ENCODE assay signal across 16 cellular contexts in genomic region chr11:122059565-122059964, GRCh38. TPM values are rescaled to one million over a fixed set of nuclear protein-coding genes. Genes with fewer than 3 reads are reported as not detected.
A peak's percentile ranks its signal among the peaks of the same experiment; 100 is the strongest.
DNase-seq lines count a peak whose midpoint lies in the region; ATAC-seq, FAIRE-seq and TF ChIP-seq lines count a peak whose summit lies in the region.
"Had no signal": no experiment of that assay in that cellular context is flagged by ENCODE, and none has a peak within 500 bp of the region (broad histone marks: within the 10 kb centered on the region; RNA-seq: fewer than 3 reads in every experiment).

No MANE protein-coding gene starts in this region.

- DNase-seq in HCT116 (ENCODE audit: low read depth, low spot score) (peak; percentile 10), WTC11 (ENCODE audit: low spot score) (no peak), K562 (ENCODE audit: extremely low read depth in 1 of 4, low spot score in 3 of 4) (no peak), NCI-H2171 (lab: John Stamatoyannopoulos, UW) (no peak), LoVo (ENCODE audit: low spot score) (no peak)
- DNase-seq in activated CD8-positive, alpha-beta memory T cell treated with anti-CD3 and anti-CD28 coated beads, Interleukin-2, amount 10 ng/mL, durations not matched to agents 7 days and 5 days = no peak
- DNase-seq: AML-193; CD4-positive, alpha-beta memory T cell had no signal

- no peak overlapping the region for H2AFZ ChIP-seq in HCT116 (ENCODE audit: low read depth, low read length, poor library complexity, severe bottlenecking)
- no peak overlapping the region for H2AFZ ChIP-seq in K562 (ENCODE audit: low read depth, low read length)

- no peaks in the 10 kb centered on the region for H3K27me3 ChIP-seq in HCT116 (ENCODE audit: insufficient read depth, low read length)
- no peaks in the 10 kb centered on the region for H3K27me3 ChIP-seq in K562 (ENCODE audit: control insufficient read depth in 2 of 2, insufficient read depth in 2 of 2, low read length in 2 of 2)
- H3K27me3 ChIP-seq: BLaER1 had no signal

- H3K4me3 Mint-ChIP-seq in WTC11 = no peak overlapping the region
- no peak overlapping the region for H3K4me3 Mint-ChIP-seq in activated CD8-positive, alpha-beta memory T cell treated with anti-CD3 and anti-CD28 coated beads, Interleukin-2, amount 10 ng/mL, durations not matched to agents 7 days and 5 days
- H3K4me3 Mint-ChIP-seq: CD14-positive monocyte; CD4-positive, alpha-beta memory T cell had no signal

- RAD21 ChIA-PET in HCT116 (lab: Charles Lee; ENCODE audit: low non-redundant PET in 1 of 2, low total read pairs in 2 of 2, uncharacterized antibody in 2 of 2, unreplicated experiment in 2 of 2) = no interaction called here

- CTCF ChIA-PET in HCT116 (lab: Charles Lee) (no interaction called here), WTC11 (lab: Charles Lee) (no interaction called here), K562 (lab: Yijun Ruan, JAX; ENCODE audit: low intra/inter-chr PET ratio) (no interaction called here)
- CTCF ChIA-PET in activated CD8-positive, alpha-beta memory T cell treated with anti-CD3 and anti-CD28 coated beads, Interleukin-2, amount 10 ng/mL, durations not matched to agents 7 days and 5 days (lab: Charles Lee) = no interaction called here

- H3K27ac ChIP-seq in HCT116 (ENCODE audit: low read depth, low read length) (no peak overlapping the region), K562 (ENCODE audit: extremely low read depth, low read depth, low read length) (no peak overlapping the region)
- H3K27ac ChIP-seq: A549, BLaER1, KMS-11 had no signal

- peak; percentile 19 for FAIRE-seq in A204.1 (lab: Jason Lieb, UNC)
- no peak for FAIRE-seq in K562 (lab: Jason Lieb, UNC)
- FAIRE-seq: A549, GM12891, GM19239 had no signal

- H3K4me1 ChIP-seq in HCT116 (ENCODE audit: control insufficient read depth in 1 of 2, insufficient read depth in 2 of 2, low read length in 2 of 2) (no peaks in the 10 kb centered on the region), K562 (replicated peaks in 1 of 2; ENCODE audit: control insufficient read depth in 2 of 2, insufficient read depth in 2 of 2, low read length in 2 of 2) (no peaks in the 10 kb centered on the region)
- H3K4me1 ChIP-seq: A549, BLaER1, HAP-1 had no signal

- H3K9ac ChIP-seq in HCT116 (ENCODE audit: low read length) = no peak overlapping the region
- H3K9ac ChIP-seq in K562 (ENCODE audit: insufficient read depth in 1 of 2, low read depth in 2 of 2, low read length in 2 of 2) = no peak overlapping the region
- H3K9ac ChIP-seq: BLaER1, KMS-11 had no signal

- H3K9me3 ChIP-seq in HCT116 (ENCODE audit: control insufficient read depth in 1 of 2, insufficient read depth in 1 of 2, low read depth in 1 of 2, low read length in 2 of 2) = peaks cover 3 to 5% of the 10 kb centered on the region in 2 experiments
- H3K9me3 ChIP-seq in K562 (replicated peaks; ENCODE audit: control insufficient read depth, insufficient read depth, low read depth, low read length) = no peaks in the 10 kb centered on the region
- H3K9me3 ChIP-seq: BLaER1, HAP-1 had no signal

- H3K4me3 ChIP-seq in HCT116 (replicated peaks in 1 of 2; ENCODE audit: low read depth in 1 of 2, low read length in 2 of 2) (no peak overlapping the region), K562 (no peak overlapping the region)
- H3K4me3 ChIP-seq: A549, BLaER1, HAP-1 had no signal

- no peak overlapping the region for H3K27ac Mint-ChIP-seq in WTC11
- no peak overlapping the region for H3K27ac Mint-ChIP-seq in activated CD8-positive, alpha-beta memory T cell treated with anti-CD3 and anti-CD28 coated beads, Interleukin-2, amount 10 ng/mL, durations not matched to agents 7 days and 5 days
- H3K27ac Mint-ChIP-seq: CD14-positive monocyte; CD4-positive, alpha-beta memory T cell had no signal

- no peaks in the 10 kb centered on the region for H4K20me1 ChIP-seq in HCT116 (ENCODE audit: insufficient read depth)
- H4K20me1 ChIP-seq in K562 (replicated peaks; ENCODE audit: control insufficient read depth, insufficient read depth, low read length) = no peaks in the 10 kb centered on the region
- H4K20me1 ChIP-seq: BLaER1 had no signal

- ATAC-seq in HCT116 (no peak), WTC11 (no peak), K562 (no peak)
- ATAC-seq in activated CD8-positive, alpha-beta memory T cell treated with anti-CD3 and anti-CD28 coated beads, Interleukin-2, amount 10 ng/mL, durations not matched to agents 7 days and 5 days = no peak
- ATAC-seq: A549 had no signal

- H3K9me1 ChIP-seq in K562 (ENCODE audit: control insufficient read depth, insufficient read depth, low read length) = no peaks in the 10 kb centered on the region

- no peaks in the 10 kb centered on the region for H3K27me3 Mint-ChIP-seq in WTC11 (ENCODE audit: low read depth)
- H3K27me3 Mint-ChIP-seq in activated CD8-positive, alpha-beta memory T cell treated with anti-CD3 and anti-CD28 coated beads, Interleukin-2, amount 10 ng/mL, durations not matched to agents 7 days and 5 days = no peaks in the 10 kb centered on the region

- H3K36me3 Mint-ChIP-seq in WTC11 = peaks cover 24% of the 10 kb centered on the region
- H3K36me3 Mint-ChIP-seq in activated CD8-positive, alpha-beta memory T cell treated with anti-CD3 and anti-CD28 coated beads, Interleukin-2, amount 10 ng/mL, durations not matched to agents 7 days and 5 days = no peaks in the 10 kb centered on the region
- H3K36me3 Mint-ChIP-seq: CD14-positive monocyte; CD4-positive, alpha-beta memory T cell had no signal

- TF ChIP-seq POLR2A in HCT116 (IDR thresholded peaks at IDR 0.05; ENCODE audit: borderline replicate concordance, extremely low read depth, insufficient read depth, insufficient read length) (no peak), K562 (conservative IDR thresholded peaks at IDR 0.05) (no peak)

- peaks cover 30% of the 10 kb centered on the region for H3K9me3 Mint-ChIP-seq in WTC11
- H3K9me3 Mint-ChIP-seq in activated CD8-positive, alpha-beta memory T cell treated with anti-CD3 and anti-CD28 coated beads, Interleukin-2, amount 10 ng/mL, durations not matched to agents 7 days and 5 days (ENCODE audit: low read depth) = peaks cover 9% of the 10 kb centered on the region

- in situ Hi-C loops in K562 (cut with MboI) = no loop called here

- no peaks in the 10 kb centered on the region for H3K9me2 ChIP-seq in HCT116 (ENCODE audit: insufficient read depth)

- H3K79me2 ChIP-seq in HCT116 (ENCODE audit: insufficient read depth, low read length) (no peaks in the 10 kb centered on the region), K562 (ENCODE audit: control insufficient read depth, insufficient read depth, low read length) (no peaks in the 10 kb centered on the region)

- intact Hi-C loops in HCT116 (cut with micrococcal nuclease) (no loop called here), K562 (cut with micrococcal nuclease) (no loop called here)

- BruUV-seq in HCT116 (replicated peaks; lab: Mats Ljungman, UMichigan) = no TSS peak
- no TSS peak for BruUV-seq in K562 (replicated peaks; lab: Mats Ljungman, UMichigan)

- H3K4me2 ChIP-seq in HCT116 (ENCODE audit: low read length) = no peak overlapping the region
- no peak overlapping the region for H3K4me2 ChIP-seq in K562 (ENCODE audit: insufficient read depth, low read length)
- H3K4me2 ChIP-seq: A549, BLaER1, KMS-11 had no signal

- TF ChIP-seq CTCF in HCT116 (IDR thresholded peaks at IDR 0.05 in 2 of 3, conservative IDR thresholded peaks at IDR 0.05 in 1 of 3; ENCODE audit: borderline replicate concordance in 1 of 3, insufficient read depth in 1 of 3, low read depth in 2 of 3, low read length in 2 of 3) (no peak), WTC11 (IDR thresholded peaks at IDR 0.05) (no peak), K562 (IDR thresholded peaks at IDR 0.05 in 2 of 3, conservative IDR thresholded peaks at IDR 0.05 in 1 of 3; ENCODE audit: insufficient read depth in 2 of 3, low read depth in 1 of 3, low read length in 3 of 3) (no peak)

- H3K36me3 ChIP-seq in HCT116 (ENCODE audit: control insufficient read depth in 1 of 2, insufficient read depth in 2 of 2, low read length in 2 of 2) = no peaks in the 10 kb centered on the region
- H3K36me3 ChIP-seq in K562 (ENCODE audit: control insufficient read depth, insufficient read depth, low read length) = no peaks in the 10 kb centered on the region
- H3K36me3 ChIP-seq: BLaER1, HAP-1 had no signal

- no peaks in the 10 kb centered on the region for H3K4me1 Mint-ChIP-seq in WTC11
- no peaks in the 10 kb centered on the region for H3K4me1 Mint-ChIP-seq in activated CD8-positive, alpha-beta memory T cell treated with anti-CD3 and anti-CD28 coated beads, Interleukin-2, amount 10 ng/mL, durations not matched to agents 7 days and 5 days
- H3K4me1 Mint-ChIP-seq: CD14-positive monocyte; CD4-positive, alpha-beta memory T cell had no signal

- no peak for TF ChIP-seq RAD21 in HCT116 (IDR thresholded peaks at IDR 0.05; ENCODE audit: low read depth)
- TF ChIP-seq RAD21 in K562 (CRISPR knock-in tag; conservative IDR thresholded peaks at IDR 0.05 in 1 of 2, IDR thresholded peaks at IDR 0.05 in 1 of 2) = no peak

- POLR2A ChIA-PET in HCT116 (lab: Charles Lee) (no interaction called here), WTC11 (lab: Charles Lee) (no interaction called here), K562 (lab: Yijun Ruan, JAX) (no interaction called here)

- TF ChIP-seq EP300 in K562 (IDR thresholded peaks at IDR 0.05; ENCODE audit: low read length) = no peak

TF ChIP-seq in K562, 482 proteins besides CTCF, POLR2A, EP300 and RAD21 (continues in another document):
- TF ChIP-seq NFE2L1 (tag; IDR thresholded peaks at IDR 0.05; ENCODE audit: borderline replicate concordance, low read depth) (no peak), TRIM28 (IDR thresholded peaks at IDR 0.05) (0 out of 2 replicates have a peak, but pooled peaks have one; percentile 28)

RNA-seq across cellular contexts. Expression of gene BLID, which starts 56.5 kb away (rescaled TPM):
- total RNA-seq in HCT116 (2021; ENCODE audit: unreplicated experiment) (8.9 TPM), WTC11 (2021) (not detected in 3 replicates), K562 (2014; rRNA removed) (not detected in 2 replicates), K562 (2014; rRNA removed; fragmentation: Illumina TruSeq; extraction: Trizol) (not detected in 2 replicates), K562 (2015; rRNA removed; fragmentation: Illumina TruSeq; extraction: Trizol) (not detected in 2 replicates), K562 (2021) (not detected in 2 replicates)
- 0.34 and 0.35 TPM in 2 replicates for polyA plus RNA-seq in HCT116 (2012)
- total RNA-seq in K562 (2011; cell fraction: chromatin; rRNA removed; ENCODE audit: low replicate concordance) = not detected in 2 replicates
- not detected in 2 replicates for total RNA-seq in K562 (2011; cell fraction: nucleolus; rRNA removed)
- total RNA-seq in K562 (2011; cell fraction: nucleoplasm; rRNA removed) = not detected in 2 replicates
- polyA plus RNA-seq in K562 (2011; rRNA removed) (not detected in 2 replicates), K562 (2014; fragmentation: Illumina TruSeq; extraction: Trizol) (not detected in 2 replicates), K562 (2014; fragmentation: Nextera tagmentation; extraction: Ambion mirVana) (not detected), K562 (2014; rRNA removed) (not detected in 2 replicates)
- not detected in 2 replicates for polyA plus RNA-seq in K562 (2011; cell fraction: cytosol; rRNA removed)
- not detected in 2 replicates for polyA plus RNA-seq in K562 (2011; cell fraction: nucleus; rRNA removed)
- polyA plus RNA-seq in K562 (2012) = not detected in 2 replicates
- polyA minus RNA-seq in K562 (2011; rRNA and poly(A)+ RNA removed) = not detected in 2 replicates
- not detected in 2 replicates for polyA minus RNA-seq in K562 (2011; cell fraction: cytosol; rRNA and poly(A)+ RNA removed)
- polyA minus RNA-seq in K562 (2011; cell fraction: nucleus; rRNA and poly(A)+ RNA removed) = not detected in 2 replicates
- total RNA-seq in activated CD8-positive, alpha-beta memory T cell treated with anti-CD3 and anti-CD28 coated beads, Interleukin-2, amount 10 ng/mL, durations not matched to agents 7 days and 5 days = not detected
- total RNA-seq: CD4-positive, alpha-beta memory T cell had no signal
- polyA plus RNA-seq: CD14-positive monocyte; CD4-positive, alpha-beta memory T cell had no signal
